ENCODE assay signal across 25 cellular contexts in the genomic region with DNA sequence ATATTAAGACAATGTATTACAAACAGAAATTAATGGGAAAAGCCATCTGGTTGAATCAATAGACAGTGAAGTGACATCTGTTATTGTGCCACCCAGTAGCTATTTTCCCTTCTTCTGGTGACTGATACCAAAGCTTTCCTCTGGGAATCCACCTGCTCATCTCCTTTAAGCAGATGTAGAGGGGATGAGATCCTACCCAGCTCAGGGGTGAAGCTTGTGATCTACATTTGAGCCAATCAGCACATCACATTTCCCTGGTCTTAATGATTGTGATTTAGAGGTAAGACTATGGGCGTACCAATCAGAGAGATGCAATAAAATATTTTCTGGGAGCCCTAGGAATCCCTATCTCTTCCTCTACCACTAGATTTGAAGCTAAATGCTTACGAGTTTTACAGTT.
"Had no signal": no experiment of that assay in that cellular context is flagged by ENCODE, and none has a peak within 500 bp of the region (broad histone marks: within the 10 kb centered on the region; RNA-seq: fewer than 3 reads in every experiment).

No MANE protein-coding gene starts in this region.

- H3K36me3 Mint-ChIP-seq: naive thymus-derived CD4-positive, alpha-beta T cell; neural progenitor cell; stimulated activated effector memory CD8-positive, alpha-beta T cell treated with anti-CD3 and anti-CD28 coated beads, Interleukin-12 subunit alpha, Interleukin-12 subunit beta, amount 100 ng/mL, for 72 hours had no signal

- FAIRE-seq: endothelial cell of umbilical vein had no signal

- H3K9me3 Mint-ChIP-seq: nephron, neural progenitor cell had no signal

- H3K27ac Mint-ChIP-seq: naive thymus-derived CD4-positive, alpha-beta T cell; nephron; neural progenitor cell; stimulated activated effector memory CD8-positive, alpha-beta T cell treated with anti-CD3 and anti-CD28 coated beads, Interleukin-12 subunit alpha, Interleukin-12 subunit beta, amount 100 ng/mL, for 72 hours had no signal

- H3K4me3 Mint-ChIP-seq: naive thymus-derived CD4-positive, alpha-beta T cell; nephron; neural progenitor cell; stimulated activated effector memory CD8-positive, alpha-beta T cell treated with anti-CD3 and anti-CD28 coated beads, Interleukin-12 subunit alpha, Interleukin-12 subunit beta, amount 100 ng/mL, for 72 hours had no signal

- H3K9me3 ChIP-seq: esophagus squamous epithelium, left lung, psoas muscle, sigmoid colon, stomach, thyroid gland had no signal

- ATAC-seq: heart left ventricle; left cardiac atrium; left lung; naive thymus-derived CD4-positive, alpha-beta T cell; psoas muscle; right cardiac atrium; stimulated activated effector memory CD8-positive, alpha-beta T cell treated with anti-CD3 and anti-CD28 coated beads, Interleukin-12 subunit alpha, Interleukin-12 subunit beta, amount 100 ng/mL, for 72 hours had no signal

- H3K4me1 ChIP-seq: esophagus squamous epithelium, heart left ventricle, left lung, neural progenitor cell, psoas muscle, sigmoid colon, stomach, thyroid gland had no signal

- DNase-seq: dermis blood vessel endothelial cell; effector memory CD4-positive, alpha-beta T cell; esophagus squamous epithelium; heart left ventricle; left cardiac atrium; left lung; mesendoderm; midbrain; naive thymus-derived CD4-positive, alpha-beta T cell; posterior cingulate gyrus; psoas muscle; right cardiac atrium; sigmoid colon; stimulated activated CD4-positive, alpha-beta T cell treated with anti-CD3 and anti-CD28 coated beads, Interleukin-2, amount 100 ng/mL, for 24 hours; stimulated activated CD4-positive, alpha-beta T cell treated with anti-CD3 and anti-CD28 coated beads, Interleukin-4, amount 100 ng/mL, for 24 hours; stimulated activated naive CD4-positive, alpha-beta T cell treated with Interleukin-2 at 50 U/mL for 16 hours; stomach; thyroid gland; trophoblast cell had no signal

- H3K27me3 ChIP-seq: esophagus squamous epithelium, heart left ventricle, hepatocyte, left lung, neural progenitor cell, sigmoid colon, stomach, thyroid gland had no signal

- H3K27ac ChIP-seq: coronary artery, esophagus squamous epithelium, heart left ventricle, hepatocyte, left lung, neural progenitor cell, psoas muscle, sigmoid colon, stomach, thyroid gland had no signal

- H3K36me3 ChIP-seq: esophagus squamous epithelium, heart left ventricle, left lung, neural progenitor cell, sigmoid colon, stomach, thyroid gland had no signal

- H3K4me3 ChIP-seq: coronary artery, esophagus squamous epithelium, heart left ventricle, hepatocyte, left lung, neural progenitor cell, psoas muscle, sigmoid colon, stomach, thyroid gland had no signal

- H3K4me1 Mint-ChIP-seq: naive thymus-derived CD4-positive, alpha-beta T cell; nephron; stimulated activated effector memory CD8-positive, alpha-beta T cell treated with anti-CD3 and anti-CD28 coated beads, Interleukin-12 subunit alpha, Interleukin-12 subunit beta, amount 100 ng/mL, for 72 hours had no signal
